ENCODE assay signal across 1 cellular context in the genomic region with DNA sequence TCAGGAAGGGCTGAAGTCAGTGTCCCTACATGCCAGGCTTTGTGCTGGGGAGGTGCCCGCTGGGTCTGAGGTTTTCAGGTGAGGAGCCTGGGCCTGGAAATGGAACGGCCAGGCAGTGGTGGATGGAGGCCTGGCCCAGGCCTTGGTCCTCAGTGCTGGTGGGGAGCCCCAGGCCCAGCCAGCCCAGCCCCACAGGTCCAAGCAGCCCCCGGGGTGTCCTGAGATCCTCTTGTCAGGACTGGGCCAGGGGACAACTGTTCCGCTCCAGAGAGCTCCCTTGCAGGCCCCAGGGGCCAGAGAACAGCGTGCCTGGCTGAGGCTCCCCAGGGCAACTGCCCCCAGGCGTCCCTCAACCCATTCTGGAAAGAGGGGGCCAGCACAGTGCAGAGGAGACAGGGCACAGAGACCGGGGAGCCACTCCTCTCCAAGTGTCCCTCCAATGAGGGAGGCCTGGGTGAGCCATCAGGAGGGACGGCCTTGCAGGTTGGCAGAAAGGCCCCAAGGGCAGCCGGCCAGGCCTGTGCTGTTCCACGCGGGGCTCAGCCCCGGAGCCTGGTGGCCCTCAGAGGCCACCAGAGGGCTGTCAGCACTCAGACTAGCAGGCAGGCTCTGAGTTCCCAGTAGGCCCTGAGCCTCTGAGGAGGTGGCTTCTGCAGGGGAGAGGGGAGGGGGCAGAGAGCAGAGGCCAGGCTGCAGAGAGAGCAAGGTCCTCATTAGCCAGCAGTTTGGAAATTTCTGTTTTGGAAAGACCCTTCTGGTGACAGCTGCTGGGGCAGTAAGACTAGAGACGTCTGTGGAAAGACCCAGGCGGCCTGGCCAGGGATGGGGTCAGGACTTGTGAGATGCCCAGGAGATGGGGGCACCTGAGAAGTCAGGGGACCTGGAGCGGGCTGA.
TF ChIP-seq lines count a peak whose summit lies in the region.

No MANE protein-coding gene starts in this region.

TF ChIP-seq in HepG2, 621 proteins besides CTCF, POLR2A, EP300 and RAD21 (continued from another document and continues in another):
- TF ChIP-seq ZBTB49 (CRISPR knock-in tag; IDR thresholded peaks at IDR 0.05; ENCODE audit: borderline replicate concordance), result no peak
- TF ChIP-seq, protein P1, sequence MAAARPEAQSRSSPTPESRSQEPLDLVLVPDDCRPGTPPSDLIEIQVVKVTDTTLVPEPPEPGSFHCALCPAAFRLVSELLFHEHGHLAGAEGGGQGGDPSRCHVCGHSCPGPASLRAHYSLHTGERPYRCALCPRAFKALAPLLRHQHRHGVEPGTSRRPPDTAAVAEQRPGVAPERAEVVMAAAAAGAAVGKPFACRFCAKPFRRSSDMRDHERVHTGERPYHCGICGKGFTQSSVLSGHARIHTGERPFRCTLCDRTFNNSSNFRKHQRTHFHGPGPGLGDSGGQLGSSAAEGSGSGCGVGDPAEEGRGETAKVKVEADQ (CRISPR knock-in tag; IDR thresholded peaks at IDR 0.05; ENCODE audit: borderline replicate concordance), result 0 out of 2 replicates have a peak, but pooled peaks have one; percentile 55
- no peak for TF ChIP-seq ZNF282 (IDR thresholded peaks at IDR 0.05; ENCODE audit: partially characterized antibody)
- TF ChIP-seq ZNF207 (IDR thresholded peaks at IDR 0.05; ENCODE audit: borderline replicate concordance), result no peak
- TF ChIP-seq TSC22D2 (CRISPR knock-in tag; IDR thresholded peaks at IDR 0.05; ENCODE audit: borderline replicate concordance), result peak; percentile 52; the same call in 1 of the 2 replicates
- no peak for TF ChIP-seq ARNT (IDR thresholded peaks at IDR 0.05)
- no peak for TF ChIP-seq U2AF2 (IDR thresholded peaks at IDR 0.05; ENCODE audit: low read depth, low read length)
- TF ChIP-seq ZNF564 (CRISPR knock-in tag; IDR thresholded peaks at IDR 0.05), result no peak
- TF ChIP-seq MAFF (IDR thresholded peaks at IDR 0.05; ENCODE audit: low read depth, low read length), result no peak
- TF ChIP-seq ZMAT3 (CRISPR knock-in tag; conservative IDR thresholded peaks at IDR 0.05), result no peak
- no peak for TF ChIP-seq PHB2 (IDR thresholded peaks at IDR 0.05; ENCODE audit: partially characterized antibody)
- peak; percentile 39; the same call in 1 of the 2 replicates for TF ChIP-seq HOMEZ (CRISPR knock-in tag; IDR thresholded peaks at IDR 0.05; ENCODE audit: low read depth)
- no peak for TF ChIP-seq TAF15 (IDR thresholded peaks at IDR 0.05; ENCODE audit: low read depth, low read length, poor library complexity, severe bottlenecking)
- TF ChIP-seq MBD4 (IDR thresholded peaks at IDR 0.05; ENCODE audit: borderline replicate concordance, low read length), result no peak
- no peak for TF ChIP-seq NCOA1 (CRISPR knock-in tag; IDR thresholded peaks at IDR 0.05)
- no peak for TF ChIP-seq MNT (IDR thresholded peaks at IDR 0.05)
- no peak for TF ChIP-seq KDM5A (IDR thresholded peaks at IDR 0.05; ENCODE audit: borderline replicate concordance, low read length)
- no peak for TF ChIP-seq CAMTA2 (CRISPR knock-in tag; IDR thresholded peaks at IDR 0.05; ENCODE audit: borderline replicate concordance)
- no peak for TF ChIP-seq KDM1A (CRISPR knock-in tag; IDR thresholded peaks at IDR 0.05)
- TF ChIP-seq FOXC1 (CRISPR knock-in tag; IDR thresholded peaks at IDR 0.05; ENCODE audit: borderline replicate concordance), result no peak; the same call in 1 of the 2 replicates
- no peak for TF ChIP-seq NR1H2 (CRISPR knock-in tag; IDR thresholded peaks at IDR 0.05; ENCODE audit: borderline replicate concordance, low read depth)
- no peak for TF ChIP-seq ZFP36 (IDR thresholded peaks at IDR 0.05; ENCODE audit: borderline replicate concordance, low read depth, low read length, partially characterized antibody)
- 0 out of 2 replicates have a peak, but pooled peaks have one; percentile 21 for TF ChIP-seq KDM4B (CRISPR knock-in tag; IDR thresholded peaks at IDR 0.05)
- no peak for TF ChIP-seq GABPA (IDR thresholded peaks at IDR 0.05; ENCODE audit: low read depth, low read length)
- no peak for TF ChIP-seq GABPA (CRISPR knock-in tag; IDR thresholded peaks at IDR 0.05; ENCODE audit: low read depth)
- TF ChIP-seq RXRB (CRISPR knock-in tag; IDR thresholded peaks at IDR 0.05; ENCODE audit: borderline replicate concordance), result peak; percentile 31; the same call in 1 of the 2 replicates
- no peak for TF ChIP-seq PHF5A (CRISPR knock-in tag; IDR thresholded peaks at IDR 0.05; ENCODE audit: low read depth, unreplicated experiment)
- 0 out of 2 replicates have a peak, but pooled peaks have one; percentile 54 for TF ChIP-seq ZNF430 (CRISPR knock-in tag; IDR thresholded peaks at IDR 0.05)
- TF ChIP-seq, protein P2, sequence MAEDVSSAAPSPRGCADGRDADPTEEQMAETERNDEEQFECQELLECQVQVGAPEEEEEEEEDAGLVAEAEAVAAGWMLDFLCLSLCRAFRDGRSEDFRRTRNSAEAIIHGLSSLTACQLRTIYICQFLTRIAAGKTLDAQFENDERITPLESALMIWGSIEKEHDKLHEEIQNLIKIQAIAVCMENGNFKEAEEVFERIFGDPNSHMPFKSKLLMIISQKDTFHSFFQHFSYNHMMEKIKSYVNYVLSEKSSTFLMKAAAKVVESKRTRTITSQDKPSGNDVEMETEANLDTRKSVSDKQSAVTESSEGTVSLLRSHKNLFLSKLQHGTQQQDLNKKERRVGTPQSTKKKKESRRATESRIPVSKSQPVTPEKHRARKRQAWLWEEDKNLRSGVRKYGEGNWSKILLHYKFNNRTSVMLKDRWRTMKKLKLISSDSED (CRISPR knock-in tag; IDR thresholded peaks at IDR 0.05), result no peak
- TF ChIP-seq, protein P3, sequence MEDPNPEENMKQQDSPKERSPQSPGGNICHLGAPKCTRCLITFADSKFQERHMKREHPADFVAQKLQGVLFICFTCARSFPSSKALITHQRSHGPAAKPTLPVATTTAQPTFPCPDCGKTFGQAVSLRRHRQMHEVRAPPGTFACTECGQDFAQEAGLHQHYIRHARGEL (CRISPR knock-in tag; IDR thresholded peaks at IDR 0.05), result peak; percentile 22; the same call in 1 of the 2 replicates
- TF ChIP-seq HNRNPL (IDR thresholded peaks at IDR 0.05; ENCODE audit: low read depth, low read length), result peak; percentile 95
- no peak for TF ChIP-seq ZBTB10 (CRISPR knock-in tag; IDR thresholded peaks at IDR 0.05; ENCODE audit: borderline replicate concordance)
- TF ChIP-seq RFX5 (IDR thresholded peaks at IDR 0.05; ENCODE audit: low read depth, low read length), result no peak
- TF ChIP-seq ZBTB42 (CRISPR knock-in tag; IDR thresholded peaks at IDR 0.05), result no peak
- TF ChIP-seq ZFP37 (CRISPR knock-in tag; IDR thresholded peaks at IDR 0.05; ENCODE audit: borderline replicate concordance), result no peak
- no peak for TF ChIP-seq SATB2 (CRISPR knock-in tag; IDR thresholded peaks at IDR 0.05)
- TF ChIP-seq NRL (CRISPR knock-in tag; IDR thresholded peaks at IDR 0.05; ENCODE audit: borderline replicate concordance), result peak; percentile 20; the same call in 1 of the 2 replicates
- TF ChIP-seq PRPF4 (IDR thresholded peaks at IDR 0.05; ENCODE audit: low read depth, low read length, poor library complexity, severe bottlenecking), result no peak
- 0 out of 2 replicates have a peak, but pooled peaks have one; percentile 24 for TF ChIP-seq DR1 (CRISPR knock-in tag; IDR thresholded peaks at IDR 0.05)
- TF ChIP-seq ZNF670 (CRISPR knock-in tag; IDR thresholded peaks at IDR 0.05; ENCODE audit: borderline replicate concordance), result 0 out of 2 replicates have a peak, but pooled peaks have one; percentile 50
- TF ChIP-seq MZF1 (CRISPR knock-in tag; IDR thresholded peaks at IDR 0.05; ENCODE audit: borderline replicate concordance), result no peak
- peak; percentile 84 for TF ChIP-seq ZBTB7B (CRISPR knock-in tag; IDR thresholded peaks at IDR 0.05)
- TF ChIP-seq ZNF83 (CRISPR knock-in tag; IDR thresholded peaks at IDR 0.05; ENCODE audit: borderline replicate concordance), result no peak
- TF ChIP-seq PAWR (CRISPR knock-in tag; IDR thresholded peaks at IDR 0.05; ENCODE audit: borderline replicate concordance), result 0 out of 2 replicates have a peak, but pooled peaks have one; percentile 56
- TF ChIP-seq FOXP1 (IDR thresholded peaks at IDR 0.05), result no peak
- TF ChIP-seq FOXP1 (CRISPR knock-in tag; IDR thresholded peaks at IDR 0.05), result no peak
